In genomic region chr1:57850572-57850971, GRCh38 we compare ENCODE assay signal across 20 cellular contexts.
DNase-seq lines count a peak whose midpoint lies in the region; ATAC-seq and TF ChIP-seq lines count a peak whose summit lies in the region.
"Had no signal": no experiment of that assay in that cellular context is flagged by ENCODE, and none has a peak within 500 bp of the region (broad histone marks: within the 10 kb centered on the region; RNA-seq: fewer than 3 reads in every experiment).

No MANE protein-coding gene starts in this region.

- ATAC-seq in GM23338 (peak; percentile 26; the same call in 1 of the 3 replicates), SK-N-SH treated with all-trans-retinoic acid at 6 μM for 48 hours (peak; percentile 50)
- ATAC-seq: A549; CD8-positive, alpha-beta T cell had no signal

- H3K27me3 ChIP-seq in GM23338 (ENCODE audit: insufficient read depth) = no peaks in the 10 kb centered on the region
- H3K27me3 ChIP-seq: BLaER1 treated with 17β-estradiol and CSF1 and Interleukin-3, amounts not matched to agents 10 nM and 100 nM had no signal

- TF ChIP-seq CTCF in GM23338 (conservative IDR thresholded peaks at IDR 0.05; ENCODE audit: low read depth in 2 of 2) = peak in 1 of 2 experiments; percentile 21; a peak in 1 of 4 replicates

- peaks cover 15% of the 10 kb centered on the region; the same call in 1 of the 2 replicates for H3K9me2 ChIP-seq in GM23338 (ENCODE audit: insufficient read depth)

- H3F3A ChIP-seq in GM23338 (replicated peaks; ENCODE audit: low read depth) = no peaks in the 10 kb centered on the region

- no peaks in the 10 kb centered on the region for H3K79me2 ChIP-seq in GM23338 (replicated peaks; ENCODE audit: insufficient read depth)

- peaks cover under 1% of the 10 kb centered on the region for H3K27me3 Mint-ChIP-seq in GM23338 (ENCODE audit: insufficient read depth, low read depth, poor library complexity)

- H3K9me3 Mint-ChIP-seq in GM23338 = no peaks in the 10 kb centered on the region
- H3K9me3 Mint-ChIP-seq: CD4-positive, alpha-beta T cell; CD8-positive, alpha-beta T cell had no signal

- H3K36me3 Mint-ChIP-seq in GM23338 (ENCODE audit: low read depth) = no peaks in the 10 kb centered on the region; the same call in 2 of the 3 replicates
- H3K36me3 Mint-ChIP-seq: CD8-positive, alpha-beta T cell had no signal

- H4K20me1 ChIP-seq in GM23338 (replicated peaks; ENCODE audit: insufficient read depth) = no peaks in the 10 kb centered on the region
- H4K20me1 ChIP-seq: BLaER1 treated with 17β-estradiol and CSF1 and Interleukin-3, amounts not matched to agents 10 nM and 100 nM had no signal

- no peak overlapping the region for H3K4me3 ChIP-seq in GM23338
- H3K4me3 ChIP-seq: A549; BLaER1 treated with 17β-estradiol and CSF1 and Interleukin-3, amounts not matched to agents 10 nM and 100 nM had no signal

- no peak overlapping the region for H3K4me3 Mint-ChIP-seq in GM23338
- H3K4me3 Mint-ChIP-seq: B cell; CD4-positive, alpha-beta T cell; CD8-positive, alpha-beta T cell had no signal

- H3K4me2 ChIP-seq in GM23338 = no peak overlapping the region
- H3K4me2 ChIP-seq: A549; BLaER1 treated with 17β-estradiol and CSF1 and Interleukin-3, amounts not matched to agents 10 nM and 100 nM had no signal

- peaks cover 3% of the 10 kb centered on the region; the same call in 2 of the 3 replicates for H3K4me1 Mint-ChIP-seq in GM23338
- H3K4me1 Mint-ChIP-seq: B cell had no signal

- DNase-seq in GM23338 (ENCODE audit: low spot score) (peak; percentile 14), SK-N-DZ (ENCODE audit: low spot score) (peak; percentile 11), astrocyte of the hippocampus (ENCODE audit: low read depth, low spot score) (peak; percentile 10), NCI-H2171 treated with DMSO at 0.1 percent for 48 hours (lab: John Stamatoyannopoulos, UW) (no peak), SHP77 (lab: John Stamatoyannopoulos, UW) (no peak), LoVo (ENCODE audit: low spot score) (no peak), NCI-H1694 treated with DMSO at 0.1 percent for 48 hours (lab: John Stamatoyannopoulos, UW) (no peak)
- DNase-seq: AML-193; Caco-2; Calu3; CD4-positive, alpha-beta T cell; CD8-positive, alpha-beta T cell; DMS79 treated with DMSO at 0.1 percent for 48 hours; GF-D8 had no signal

- no peak overlapping the region for H3K27ac ChIP-seq in GM23338 (ENCODE audit: low read depth)
- H3K27ac ChIP-seq: 22Rv1; A549; BLaER1 treated with 17β-estradiol and CSF1 and Interleukin-3, amounts not matched to agents 10 nM and 100 nM; C4-2B had no signal

- H3K27ac Mint-ChIP-seq in GM23338 = no peak overlapping the region
- H3K27ac Mint-ChIP-seq: B cell; CD4-positive, alpha-beta T cell; CD8-positive, alpha-beta T cell had no signal

- no peak overlapping the region for H2AFZ ChIP-seq in GM23338

- no peaks in the 10 kb centered on the region for H3K36me3 ChIP-seq in GM23338 (ENCODE audit: insufficient read depth)
- H3K36me3 ChIP-seq: BLaER1 treated with 17β-estradiol and CSF1 and Interleukin-3, amounts not matched to agents 10 nM and 100 nM had no signal

- H3K4me1 ChIP-seq in GM23338 (ENCODE audit: insufficient read depth) = no peaks in the 10 kb centered on the region
- H3K4me1 ChIP-seq: A549, Caco-2 had no signal

TF ChIP-seq in GM23338, 12 proteins besides CTCF, POLR2A, EP300 and RAD21 (continues in another document):
- TF ChIP-seq, protein P1, sequence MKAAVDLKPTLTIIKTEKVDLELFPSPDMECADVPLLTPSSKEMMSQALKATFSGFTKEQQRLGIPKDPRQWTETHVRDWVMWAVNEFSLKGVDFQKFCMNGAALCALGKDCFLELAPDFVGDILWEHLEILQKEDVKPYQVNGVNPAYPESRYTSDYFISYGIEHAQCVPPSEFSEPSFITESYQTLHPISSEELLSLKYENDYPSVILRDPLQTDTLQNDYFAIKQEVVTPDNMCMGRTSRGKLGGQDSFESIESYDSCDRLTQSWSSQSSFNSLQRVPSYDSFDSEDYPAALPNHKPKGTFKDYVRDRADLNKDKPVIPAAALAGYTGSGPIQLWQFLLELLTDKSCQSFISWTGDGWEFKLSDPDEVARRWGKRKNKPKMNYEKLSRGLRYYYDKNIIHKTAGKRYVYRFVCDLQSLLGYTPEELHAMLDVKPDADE (IDR thresholded peaks at IDR 0.05) = no peak
- TF ChIP-seq, protein P2, sequence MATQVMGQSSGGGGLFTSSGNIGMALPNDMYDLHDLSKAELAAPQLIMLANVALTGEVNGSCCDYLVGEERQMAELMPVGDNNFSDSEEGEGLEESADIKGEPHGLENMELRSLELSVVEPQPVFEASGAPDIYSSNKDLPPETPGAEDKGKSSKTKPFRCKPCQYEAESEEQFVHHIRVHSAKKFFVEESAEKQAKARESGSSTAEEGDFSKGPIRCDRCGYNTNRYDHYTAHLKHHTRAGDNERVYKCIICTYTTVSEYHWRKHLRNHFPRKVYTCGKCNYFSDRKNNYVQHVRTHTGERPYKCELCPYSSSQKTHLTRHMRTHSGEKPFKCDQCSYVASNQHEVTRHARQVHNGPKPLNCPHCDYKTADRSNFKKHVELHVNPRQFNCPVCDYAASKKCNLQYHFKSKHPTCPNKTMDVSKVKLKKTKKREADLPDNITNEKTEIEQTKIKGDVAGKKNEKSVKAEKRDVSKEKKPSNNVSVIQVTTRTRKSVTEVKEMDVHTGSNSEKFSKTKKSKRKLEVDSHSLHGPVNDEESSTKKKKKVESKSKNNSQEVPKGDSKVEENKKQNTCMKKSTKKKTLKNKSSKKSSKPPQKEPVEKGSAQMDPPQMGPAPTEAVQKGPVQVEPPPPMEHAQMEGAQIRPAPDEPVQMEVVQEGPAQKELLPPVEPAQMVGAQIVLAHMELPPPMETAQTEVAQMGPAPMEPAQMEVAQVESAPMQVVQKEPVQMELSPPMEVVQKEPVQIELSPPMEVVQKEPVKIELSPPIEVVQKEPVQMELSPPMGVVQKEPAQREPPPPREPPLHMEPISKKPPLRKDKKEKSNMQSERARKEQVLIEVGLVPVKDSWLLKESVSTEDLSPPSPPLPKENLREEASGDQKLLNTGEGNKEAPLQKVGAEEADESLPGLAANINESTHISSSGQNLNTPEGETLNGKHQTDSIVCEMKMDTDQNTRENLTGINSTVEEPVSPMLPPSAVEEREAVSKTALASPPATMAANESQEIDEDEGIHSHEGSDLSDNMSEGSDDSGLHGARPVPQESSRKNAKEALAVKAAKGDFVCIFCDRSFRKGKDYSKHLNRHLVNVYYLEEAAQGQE (IDR thresholded peaks at IDR 0.05; ENCODE audit: unreplicated experiment) = no peak

TF ChIP-seq in SK-N-SH treated with all-trans-retinoic acid at 6 μM for 48 hours, 23 proteins besides CTCF, POLR2A, EP300 and RAD21 (continues in another document):
- TF ChIP-seq POU6F1 (CRISPR knock-in tag; IDR thresholded peaks at IDR 0.05; ENCODE audit: borderline replicate concordance, low read depth) (no peak), TSHZ2 (CRISPR knock-in tag; IDR thresholded peaks at IDR 0.05) (no peak), TOX (CRISPR knock-in tag; IDR thresholded peaks at IDR 0.05; ENCODE audit: borderline replicate concordance) (no peak), ZNF8 (CRISPR knock-in tag; IDR thresholded peaks at IDR 0.05) (no peak), ARNTL (CRISPR knock-in tag; IDR thresholded peaks at IDR 0.05; ENCODE audit: borderline replicate concordance, low read depth) (no peak)
- TF ChIP-seq, protein P3, sequence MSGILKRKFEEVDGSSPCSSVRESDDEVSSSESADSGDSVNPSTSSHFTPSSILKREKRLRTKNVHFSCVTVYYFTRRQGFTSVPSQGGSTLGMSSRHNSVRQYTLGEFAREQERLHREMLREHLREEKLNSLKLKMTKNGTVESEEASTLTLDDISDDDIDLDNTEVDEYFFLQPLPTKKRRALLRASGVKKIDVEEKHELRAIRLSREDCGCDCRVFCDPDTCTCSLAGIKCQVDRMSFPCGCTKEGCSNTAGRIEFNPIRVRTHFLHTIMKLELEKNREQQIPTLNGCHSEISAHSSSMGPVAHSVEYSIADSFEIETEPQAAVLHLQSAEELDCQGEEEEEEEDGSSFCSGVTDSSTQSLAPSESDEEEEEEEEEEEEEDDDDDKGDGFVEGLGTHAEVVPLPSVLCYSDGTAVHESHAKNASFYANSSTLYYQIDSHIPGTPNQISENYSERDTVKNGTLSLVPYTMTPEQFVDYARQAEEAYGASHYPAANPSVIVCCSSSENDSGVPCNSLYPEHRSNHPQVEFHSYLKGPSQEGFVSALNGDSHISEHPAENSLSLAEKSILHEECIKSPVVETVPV (CRISPR knock-in tag; IDR thresholded peaks at IDR 0.05) = no peak

Comparison
In these comparisons a context has a peak if more than half of its experiments do, and no peak if none do; other contexts are left out.
1. DNase-seq: peak in GM23338 (single experiment), SK-N-DZ (single experiment) and astrocyte of the hippocampus (single experiment); none in NCI-H2171 treated with DMSO at 0.1 percent for 48 hours (single experiment), SHP77 (0 of 2), LoVo (single experiment) and NCI-H1694 treated with DMSO at 0.1 percent for 48 hours (single experiment).